Comparison of ENCODE assay signal across 21 cellular contexts in the genomic region with DNA sequence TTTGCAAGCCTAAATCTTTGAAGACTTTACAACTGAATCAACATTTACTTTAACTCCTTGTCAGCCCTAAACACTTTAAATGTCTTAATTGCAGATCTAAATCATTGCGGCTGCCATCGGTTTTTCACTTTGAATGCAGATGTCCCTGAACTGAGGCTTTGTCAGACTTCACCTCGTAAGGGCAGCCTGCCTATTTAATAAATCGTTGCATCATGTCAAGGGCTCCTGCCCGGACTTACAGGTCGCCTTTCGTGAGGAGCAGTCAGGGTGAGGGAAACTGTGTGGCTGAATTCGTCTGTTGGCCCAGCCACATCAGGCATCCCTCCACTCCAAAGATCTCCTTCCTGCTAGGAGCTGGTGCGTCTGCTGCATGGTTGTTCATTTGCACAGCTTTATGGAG.
DNase-seq lines count a peak whose midpoint lies in the region; ATAC-seq, FAIRE-seq and TF ChIP-seq lines count a peak whose summit lies in the region.
"Had no signal": no experiment of that assay in that cellular context is flagged by ENCODE, and none has a peak within 500 bp of the region (broad histone marks: within the 10 kb centered on the region; RNA-seq: fewer than 3 reads in every experiment).

No MANE protein-coding gene starts in this region.

- H3K4me1 ChIP-seq in right lobe of liver (peaks cover 0 to 24% (median 0%) of the 10 kb centered on the region in 4 donors), HepG2 (ENCODE audit: insufficient read depth, low read length) (no peaks in the 10 kb centered on the region), prostate gland (replicated peaks) (no peaks in the 10 kb centered on the region), adrenal gland (replicated peaks in 1 of 2) (peaks cover 0 to 14% of the 10 kb centered on the region in 2 donors)

- H3K9ac ChIP-seq in HepG2 (ENCODE audit: insufficient read depth, low read depth, low read length) = no peak overlapping the region

- no peak for TF ChIP-seq EP300 in HepG2 (IDR thresholded peaks at IDR 0.05; ENCODE audit: low read depth in 2 of 2, low read length in 2 of 2)
- no peak for TF ChIP-seq EP300 in HepG2 (CRISPR knock-in tag; IDR thresholded peaks at IDR 0.05; ENCODE audit: borderline replicate concordance)

- H3K4me2 ChIP-seq in HepG2 (ENCODE audit: low read depth, low read length) = no peak overlapping the region

- peaks cover 63% of the 10 kb centered on the region for H3K4me1 Mint-ChIP-seq in nephron progenitor cell
- H3K4me1 Mint-ChIP-seq: H9 had no signal

- WGBS in right lobe of liver (ENCODE audit: insufficient coverage, low coverage, low lambda C conversion rate, missing lambda C conversion rate) = 43% methylated on average over 5 of the region's 9 CpGs
- 10% methylated on average over 9 of the region's 9 CpGs for WGBS in HepG2 (ENCODE audit: low lambda C conversion rate)
- WGBS in prostate gland = 54% methylated on average over 9 of the region's 9 CpGs
- WGBS in adrenal gland, 4 donors = 47 to 60% (median 57%) methylated on average over 9 of the region's 9 CpGs

- POLR2A ChIA-PET in HepG2 (lab: Yijun Ruan, JAX) = no interaction called here

- H3K79me2 ChIP-seq in HepG2 (ENCODE audit: insufficient read depth, low read length) = no peaks in the 10 kb centered on the region

- H3K27ac ChIP-seq in right lobe of liver (no peak overlapping the region), HepG2 (ENCODE audit: extremely low read length, insufficient read depth, low read length) (no peak overlapping the region), prostate gland (no peak overlapping the region), caudate nucleus (ENCODE audit: low read depth, low read length) (no peak overlapping the region), adrenal gland (no peak overlapping the region)
- H3K27ac ChIP-seq: 22Rv1 had no signal

- peak overlapping the region; percentile 36 for H3K27ac Mint-ChIP-seq in nephron progenitor cell
- H3K27ac Mint-ChIP-seq: CD14-positive monocyte; CD8-positive, alpha-beta T cell; H9 had no signal

- ATAC-seq in right lobe of liver (peak in 3 of 4 donors; percentile 38 to 61 (median 60)), HepG2 (no peak), left lobe of liver (peak; percentile 64)
- ATAC-seq: CD8-positive, alpha-beta T cell had no signal

- H3K36me3 ChIP-seq in right lobe of liver (no peaks in the 10 kb centered on the region), HepG2 (replicated peaks in 1 of 2; ENCODE audit: control insufficient read depth in 1 of 2, insufficient read depth in 2 of 2, low read length in 2 of 2) (no peaks in the 10 kb centered on the region), prostate gland (no peaks in the 10 kb centered on the region), adrenal gland (replicated peaks in 1 of 2) (no peaks in the 10 kb centered on the region)

- no peaks in the 10 kb centered on the region for H4K20me1 ChIP-seq in HepG2 (ENCODE audit: insufficient read depth, low read length)

- H3K4me3 Mint-ChIP-seq in nephron progenitor cell = no peak overlapping the region
- H3K4me3 Mint-ChIP-seq: CD14-positive monocyte; CD8-positive, alpha-beta T cell; H9 had no signal

- H3K27me3 Mint-ChIP-seq in nephron progenitor cell (ENCODE audit: low read depth, poor library complexity) = peaks cover 8% of the 10 kb centered on the region

- no TSS peak for BruUV-seq in HepG2 (replicated peaks; lab: Mats Ljungman, UMichigan)

- intact Hi-C loops in right lobe of liver (cut with DNase I) = no loop called here
- intact Hi-C loops in HepG2 (cut with micrococcal nuclease; ENCODE audit: unreplicated experiment) = no loop called here
- intact Hi-C loops in prostate gland (cut with DNase I) = no loop called here
- intact Hi-C loops in adrenal gland (cut with DNase I) = no loop called here

- peak in 2 of 3 donors; percentile 56 to 57 for DNase-seq in right lobe of liver
- DNase-seq in HepG2 (ENCODE audit: low spot score) = no peak
- DNase-seq in left lobe of liver (ENCODE audit: low spot score) = peak; percentile 60
- no peak for DNase-seq in nephron progenitor cell
- no peak for DNase-seq in prostate gland (ENCODE audit: low spot score)
- no peak for DNase-seq in T-helper 9 cell
- DNase-seq in caudate nucleus (lab: John Stamatoyannopoulos, UW) = no peak
- no peak for DNase-seq in adrenal gland
- DNase-seq: CD8-positive, alpha-beta T cell; COR-L47; DMS153; DMS79 treated with DMSO at 0.1 percent for 48 hours; EL; GOT3; H9; IMR-90 had no signal

- no peak for FAIRE-seq in HepG2 (lab: Jason Lieb, UNC)
- FAIRE-seq: D721Med, G401.6, GM12891 had no signal

- no peak for TF ChIP-seq RAD21 in HepG2 (CRISPR knock-in tag; IDR thresholded peaks at IDR 0.05)

- CTCF ChIA-PET in HepG2 (lab: Yijun Ruan, JAX; ENCODE audit: low intra/inter-chr PET ratio, low total read pairs) = no interaction called here

- no peak for TF ChIP-seq CTCF in right lobe of liver (IDR thresholded peaks at IDR 0.05)
- TF ChIP-seq CTCF in HepG2 (CRISPR knock-in tag; IDR thresholded peaks at IDR 0.05) = no peak
- no peak for TF ChIP-seq CTCF in nephron progenitor cell (IDR thresholded peaks at IDR 0.05)
- no peak for TF ChIP-seq CTCF in prostate gland (IDR thresholded peaks at IDR 0.05)
- TF ChIP-seq CTCF in adrenal gland (IDR thresholded peaks at IDR 0.05) = no peak

- no peak overlapping the region for H3K4me3 ChIP-seq in right lobe of liver
- no peak overlapping the region for H3K4me3 ChIP-seq in HepG2 (replicated peaks in 1 of 3; ENCODE audit: insufficient read depth in 1 of 3, low read depth in 2 of 3, low read length in 3 of 3)
- H3K4me3 ChIP-seq in prostate gland = no peak overlapping the region
- no peak overlapping the region for H3K4me3 ChIP-seq in adrenal gland

- H2AFZ ChIP-seq in HepG2 (ENCODE audit: low read length) = no peak overlapping the region

- no peaks in the 10 kb centered on the region for H3K27me3 ChIP-seq in right lobe of liver
- H3K27me3 ChIP-seq in HepG2 (ENCODE audit: control insufficient read depth in 1 of 2, insufficient read depth in 2 of 2, low read length in 2 of 2) = peaks cover 0 to 3% of the 10 kb centered on the region in 2 experiments; a peak in 1 of 5 replicates
- no peaks in the 10 kb centered on the region for H3K27me3 ChIP-seq in prostate gland (replicated peaks; ENCODE audit: insufficient read depth)
- H3K27me3 ChIP-seq in adrenal gland = no peaks in the 10 kb centered on the region

- in situ Hi-C loops in HepG2 (cut with HindIII; ENCODE audit: extremely low pct_ligation_motif_present, low pct_unique_long_range_greater_than_20kb) = no loop called here

- H3K36me3 Mint-ChIP-seq in nephron progenitor cell (ENCODE audit: low read depth) = peaks cover 22% of the 10 kb centered on the region
- H3K36me3 Mint-ChIP-seq: CD14-positive monocyte; CD8-positive, alpha-beta T cell had no signal

- TF ChIP-seq POLR2A in right lobe of liver (IDR thresholded peaks at IDR 0.05) (no peak), HepG2 (IDR thresholded peaks at IDR 0.05; ENCODE audit: insufficient read depth in 1 of 2, low read depth in 2 of 2, low read length in 2 of 2) (no peak), prostate gland (IDR thresholded peaks at IDR 0.05) (no peak), adrenal gland (IDR thresholded peaks at IDR 0.05) (no peak)

- H3K9me3 Mint-ChIP-seq in nephron progenitor cell = peaks cover 33% of the 10 kb centered on the region
- H3K9me3 Mint-ChIP-seq: CD8-positive, alpha-beta T cell; H9 had no signal

- H3K9me3 ChIP-seq in right lobe of liver = no peaks in the 10 kb centered on the region
- H3K9me3 ChIP-seq in HepG2 (ENCODE audit: low read length) = no peaks in the 10 kb centered on the region
- no peaks in the 10 kb centered on the region for H3K9me3 ChIP-seq in prostate gland
- H3K9me3 ChIP-seq in adrenal gland (replicated peaks in 1 of 3) = no peaks in the 10 kb centered on the region

TF ChIP-seq in HepG2, 621 proteins besides CTCF, POLR2A, EP300 and RAD21 (continues in another document):
- TF ChIP-seq SNAPC5 (CRISPR knock-in tag; IDR thresholded peaks at IDR 0.05; ENCODE audit: borderline replicate concordance) (no peak), MIER2 (CRISPR knock-in tag; IDR thresholded peaks at IDR 0.05) (no peak), ZNF124 (CRISPR knock-in tag; IDR thresholded peaks at IDR 0.05) (no peak), REPIN1 (CRISPR knock-in tag; IDR thresholded peaks at IDR 0.05; ENCODE audit: borderline replicate concordance, low read depth) (no peak), MTF1 (CRISPR knock-in tag; IDR thresholded peaks at IDR 0.05) (no peak), MLLT10 (CRISPR knock-in tag; IDR thresholded peaks at IDR 0.05) (no peak), ZNF230 (CRISPR knock-in tag; IDR thresholded peaks at IDR 0.05) (no peak), SATB2 (CRISPR knock-in tag; IDR thresholded peaks at IDR 0.05) (no peak), KLF16 (CRISPR knock-in tag; IDR thresholded peaks at IDR 0.05) (no peak), SALL2 (CRISPR knock-in tag; IDR thresholded peaks at IDR 0.05) (no peak), ZBTB39 (CRISPR knock-in tag; IDR thresholded peaks at IDR 0.05) (no peak), MZF1 (CRISPR knock-in tag; IDR thresholded peaks at IDR 0.05; ENCODE audit: borderline replicate concordance) (no peak)

Comparison
In these comparisons a context has a peak if more than half of its experiments do, and no peak if none do; other contexts are left out.
1. DNase-seq: peak in right lobe of liver (2 of 3) and left lobe of liver (single experiment); none in HepG2 (single experiment), nephron progenitor cell (single experiment), prostate gland (single experiment), T-helper 9 cell (single experiment), caudate nucleus (0 of 61) and adrenal gland (0 of 7).